Comparison of ENCODE assay signal across 11 cellular contexts in genomic region chr14:77709412-77709811, GRCh38. TPM values are rescaled to one million over a fixed set of nuclear protein-coding genes. Genes with fewer than 3 reads are reported as not detected.
DNase-seq lines count a peak whose midpoint lies in the region; ATAC-seq and TF ChIP-seq lines count a peak whose summit lies in the region.
"Had no signal": no experiment of that assay in that cellular context is flagged by ENCODE, and none has a peak within 500 bp of the region (broad histone marks: within the 10 kb centered on the region; RNA-seq: fewer than 3 reads in every experiment).

No MANE protein-coding gene starts in this region.

- H3K27ac ChIP-seq in spleen, result no peak overlapping the region

- no peaks in the 10 kb centered on the region for H3K27me3 Mint-ChIP-seq in activated CD4-positive, alpha-beta T cell treated with anti-CD3 and anti-CD28 coated beads, Interleukin-2, amount 10 ng/mL, durations not matched to agents 7 days and 5 days
- H3K27me3 Mint-ChIP-seq in T-cell, result no peaks in the 10 kb centered on the region
- no peaks in the 10 kb centered on the region for H3K27me3 Mint-ChIP-seq in glutamatergic neuron (ENCODE audit: unreplicated experiment)

- intact Hi-C loops in spleen (cut with DNase I; ENCODE audit: low total_unique reads), result no loop called here
- intact Hi-C loops in head of caudate nucleus (cut with DNase I), result loop anchor here (5.0 to 10.0 kb wide), 2 partner anchors 95 to 252 kb away; partner anchors contain the start of genes AHSA1, SPTLC2 and VIPAS39

- DNase-seq in activated CD4-positive, alpha-beta T cell treated with anti-CD3 and anti-CD28 coated beads, Interleukin-2, amount 10 ng/mL, durations not matched to agents 7 days and 5 days, result no peak
- no peak for DNase-seq in activated CD4-positive, alpha-beta T cell treated with anti-CD3 and anti-CD28 coated beads, Interleukin-2, amount 50 U/mL, for 4 hours
- DNase-seq in T-cell (no peak), glutamatergic neuron (no peak), spleen (no peak), head of caudate nucleus (no peak), HuH-7.5 (ENCODE audit: low spot score) (no peak)
- DNase-seq: activated CD4-positive, alpha-beta T cell treated with anti-CD3 and anti-CD28 coated beads for 4 hours; AML-193; NCI-H1417 treated with DMSO at 0.1 percent for 48 hours had no signal

- H3K4me3 Mint-ChIP-seq in activated CD4-positive, alpha-beta T cell treated with anti-CD3 and anti-CD28 coated beads, Interleukin-2, amount 10 ng/mL, durations not matched to agents 7 days and 5 days, result peak overlapping the region; percentile 91
- H3K4me3 Mint-ChIP-seq in T-cell (peak overlapping the region; percentile 90 to 97 (median 96)), glutamatergic neuron (ENCODE audit: unreplicated experiment) (peak overlapping the region; percentile 97)

- POLR2A ChIA-PET in activated CD4-positive, alpha-beta T cell treated with anti-CD3 and anti-CD28 coated beads, Interleukin-2, amount 10 ng/mL, durations not matched to agents 7 days and 5 days (lab: Charles Lee), result no interaction called here
- POLR2A ChIA-PET in T-cell (lab: Charles Lee), result interaction anchor here (0.6 to 1.3 kb wide), 3 partner anchors 28 to 387 kb away, joined by 3 read pairs; no protein-coding TSS in a partner anchor

- H3K4me1 ChIP-seq in spleen, result peaks cover 25 to 80% (median 50%) of the 10 kb centered on the region in 6 donors

- TF ChIP-seq CTCF in glutamatergic neuron (IDR thresholded peaks at IDR 0.05; ENCODE audit: partially characterized antibody, unreplicated experiment) (no peak), spleen (IDR thresholded peaks at IDR 0.05 in 8 of 11, conservative IDR thresholded peaks at IDR 0.05 in 3 of 11) (no peak)

- no peaks in the 10 kb centered on the region for H3K9me3 Mint-ChIP-seq in activated CD4-positive, alpha-beta T cell treated with anti-CD3 and anti-CD28 coated beads, Interleukin-2, amount 10 ng/mL, durations not matched to agents 7 days and 5 days
- no peaks in the 10 kb centered on the region for H3K9me3 Mint-ChIP-seq in T-cell
- H3K9me3 Mint-ChIP-seq in glutamatergic neuron (ENCODE audit: unreplicated experiment), result peaks cover 4% of the 10 kb centered on the region

- H3K27ac Mint-ChIP-seq in activated CD4-positive, alpha-beta T cell treated with anti-CD3 and anti-CD28 coated beads, Interleukin-2, amount 10 ng/mL, durations not matched to agents 7 days and 5 days, result peak overlapping the region; percentile 92
- H3K27ac Mint-ChIP-seq in T-cell (peak overlapping the region in 1 of 2 donors; percentile 76), glutamatergic neuron (ENCODE audit: unreplicated experiment) (no peak overlapping the region)

- TF ChIP-seq POLR2A in spleen (IDR thresholded peaks at IDR 0.05), result no peak

- CTCF ChIA-PET in activated CD4-positive, alpha-beta T cell treated with anti-CD3 and anti-CD28 coated beads, Interleukin-2, amount 10 ng/mL, durations not matched to agents 7 days and 5 days (lab: Charles Lee), result no interaction called here
- CTCF ChIA-PET in T-cell (lab: Charles Lee), result no interaction called here

- no peaks in the 10 kb centered on the region for H3K9me3 ChIP-seq in spleen

- peaks cover 39% of the 10 kb centered on the region for H3K4me1 Mint-ChIP-seq in activated CD4-positive, alpha-beta T cell treated with anti-CD3 and anti-CD28 coated beads, Interleukin-2, amount 10 ng/mL, durations not matched to agents 7 days and 5 days
- peaks cover 34 to 51% (median 49%) of the 10 kb centered on the region in 3 donors for H3K4me1 Mint-ChIP-seq in T-cell
- H3K4me1 Mint-ChIP-seq in glutamatergic neuron (ENCODE audit: low read depth, unreplicated experiment), result peaks cover 20% of the 10 kb centered on the region

- H3K36me3 Mint-ChIP-seq in activated CD4-positive, alpha-beta T cell treated with anti-CD3 and anti-CD28 coated beads, Interleukin-2, amount 10 ng/mL, durations not matched to agents 7 days and 5 days (ENCODE audit: low read depth), result peaks cover 42% of the 10 kb centered on the region
- H3K36me3 Mint-ChIP-seq in T-cell, result peaks cover 24% of the 10 kb centered on the region
- peaks cover under 1% of the 10 kb centered on the region for H3K36me3 Mint-ChIP-seq in glutamatergic neuron (ENCODE audit: unreplicated experiment)

- H3K27me3 ChIP-seq in spleen (replicated peaks in 1 of 7), result no peaks in the 10 kb centered on the region

- H3K36me3 ChIP-seq in spleen, result peaks cover 0 to 63% (median 42%) of the 10 kb centered on the region in 6 donors

- ATAC-seq in T-cell (replicated peaks in 1 of 4), result no peak
- ATAC-seq in GM18861 (IDR thresholded peaks at IDR 0.05; ENCODE audit: unreplicated experiment), result no peak

- peak overlapping the region in 6 of 8 donors; percentile 86 to 100 (median 100) for H3K4me3 ChIP-seq in spleen

- 71 to 90% (median 78%) methylated on average over 3 of the region's 3 CpGs for WGBS in spleen, 5 donors

RNA-seq across cellular contexts. Expression of gene SLIRP, which starts 1.5 kb away (rescaled TPM):
- total RNA-seq in activated CD4-positive, alpha-beta T cell treated with anti-CD3 and anti-CD28 coated beads, Interleukin-2, amount 10 ng/mL, durations not matched to agents 7 days and 5 days, result 10 to 100 TPM; 61.9 to 73.6 TPM
- 10 to 100 TPM; 32.2 to 45.8 (median 40.3) TPM for total RNA-seq in T-cell
- total RNA-seq in glutamatergic neuron (ENCODE audit: unreplicated experiment), result 126 TPM
- 100 to 1,000 TPM in 3 of 7 donors, 10 to 100 TPM in 4; 43.1 to 265 (median 63.6) TPM for total RNA-seq in spleen
- 100 to 1,000 TPM; 157 to 213 (median 199) TPM for polyA plus RNA-seq in spleen

RNA-seq across cellular contexts. Expression of gene ALKBH1, which starts 1.6 kb away (rescaled TPM):
- 10 to 100 TPM; 12.5 to 13.3 TPM for total RNA-seq in activated CD4-positive, alpha-beta T cell treated with anti-CD3 and anti-CD28 coated beads, Interleukin-2, amount 10 ng/mL, durations not matched to agents 7 days and 5 days
- total RNA-seq in T-cell, result 10 to 100 TPM in 4 of 5 donors, 1 to 10 TPM in 1; 9.1 to 20.2 (median 17.9) TPM
- 16.0 TPM for total RNA-seq in glutamatergic neuron (ENCODE audit: unreplicated experiment)
- total RNA-seq in spleen, result 10 to 100 TPM; 10.8 to 17.7 (median 13.2) TPM
- 10 to 100 TPM in 1 of 3 donors, 1 to 10 TPM in 2; 7.7 to 10.1 (median 9.8) TPM for polyA plus RNA-seq in spleen

RNA-seq across cellular contexts. Expression of gene SNW1, which starts 51.5 kb away (rescaled TPM):
- total RNA-seq in activated CD4-positive, alpha-beta T cell treated with anti-CD3 and anti-CD28 coated beads, Interleukin-2, amount 10 ng/mL, durations not matched to agents 7 days and 5 days, result 100 to 1,000 TPM; 114 to 115 TPM
- total RNA-seq in T-cell (10 to 100 TPM; 83.5 to 94.1 (median 91.7) TPM), glutamatergic neuron (ENCODE audit: unreplicated experiment) (71.8 TPM), spleen (10 to 100 TPM; 46.3 to 77.3 (median 69.5) TPM)
- 10 to 100 TPM; 35.2 to 46.1 (median 38.4) TPM for polyA plus RNA-seq in spleen
